ENCODE assay signal across 4 cellular contexts in the genomic region with DNA sequence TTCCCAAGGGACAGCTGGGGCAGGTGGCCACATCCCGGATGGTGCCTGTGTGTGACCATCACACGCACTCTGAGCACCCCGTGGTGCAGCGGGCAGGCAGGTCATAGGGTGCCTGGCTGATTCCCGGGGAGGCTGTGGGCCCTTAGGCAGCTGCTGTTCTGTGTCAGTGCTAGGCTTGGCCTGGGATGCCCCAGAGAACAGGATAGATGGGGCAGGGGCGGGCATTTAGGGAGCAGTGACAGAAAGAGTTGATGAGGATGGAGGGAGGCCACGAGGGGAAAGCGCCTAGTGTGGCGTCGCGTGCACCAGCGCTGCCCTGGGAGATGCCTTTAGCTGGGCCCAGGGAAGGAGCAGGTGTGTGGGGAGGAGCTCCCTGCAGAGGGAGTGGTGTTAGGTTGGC. TPM values are rescaled to one million over a fixed set of nuclear protein-coding genes. Genes with fewer than 3 reads are reported as not detected.
"Had no signal": no experiment of that assay in that cellular context is flagged by ENCODE, and none has a peak within 500 bp of the region (broad histone marks: within the 10 kb centered on the region; RNA-seq: fewer than 3 reads in every experiment).

No MANE protein-coding gene starts in this region.

RNA-seq across cellular contexts. Expression of gene PSG8, which starts 1.4 kb away (rescaled TPM):
- total RNA-seq: LHCN-M2, M059J, MCF 10A, NCI-H460 had no signal

RNA-seq across cellular contexts. Expression of gene PSG3, which starts 26.6 kb away (rescaled TPM):
- total RNA-seq: LHCN-M2, MCF 10A, NCI-H460 had no signal
